Comparison of ENCODE assay signal across 19 cellular contexts in genomic region chr15:101013769-101014223, GRCh38.
DNase-seq lines count a peak whose midpoint lies in the region; ATAC-seq and TF ChIP-seq lines count a peak whose summit lies in the region.
"Had no signal": no experiment of that assay in that cellular context is flagged by ENCODE, and none has a peak within 500 bp of the region (broad histone marks: within the 10 kb centered on the region; RNA-seq: fewer than 3 reads in every experiment).

No MANE protein-coding gene starts in this region.

- intact Hi-C loops in Right ventricle myocardium inferior (cut with DNase I) (loop anchor here (2.0 kb wide), 1 partner anchor 75 kb away; no protein-coding TSS in a partner anchor), testis (cut with DNase I; ENCODE audit: low total_unique reads) (loop anchor here (10.0 kb wide), 1 partner anchor 71 kb away; no protein-coding TSS in a partner anchor)

- no peak overlapping the region for H3K27ac Mint-ChIP-seq in progenitor cell of endocrine pancreas
- H3K27ac Mint-ChIP-seq: CD8-positive, alpha-beta memory T cell had no signal

- no peak for DNase-seq in cardiac muscle cell (ENCODE audit: low read depth in 1 of 2, low spot score in 1 of 2)
- DNase-seq in Right ventricle myocardium inferior (ENCODE audit: missing footprints) = no peak
- peak; percentile 98 for DNase-seq in NCI-H524 treated with DMSO at 0.1 percent for 48 hours (lab: John Stamatoyannopoulos, UW)
- DNase-seq in left kidney (ENCODE audit: low read depth, low spot score) = peak; percentile 28
- peak; percentile 24 for DNase-seq in testis
- DNase-seq in stimulated activated naive CD4-positive, alpha-beta T cell treated with Interleukin-2 at 50 U/mL for 16 hours (lab: John Stamatoyannopoulos, UW) = no peak
- no peak for DNase-seq in progenitor cell of endocrine pancreas (ENCODE audit: low spot score, unreplicated experiment)
- DNase-seq: ACHN; activated CD4-positive, alpha-beta T cell treated with anti-CD3 and anti-CD28 coated beads, Interleukin-2, amount 50 U/mL, for 4 hours; activated naive CD4-positive, alpha-beta T cell treated with Interleukin-2 at 50 U/mL for 16 hours; CD8-positive, alpha-beta memory T cell; effector memory CD4-positive, alpha-beta T cell; mesendoderm; NCI-H774; ovary; SIG-M5; T-helper 9 cell had no signal

- H3K36me3 Mint-ChIP-seq in progenitor cell of endocrine pancreas (ENCODE audit: insufficient read depth) = no peaks in the 10 kb centered on the region
- H3K36me3 Mint-ChIP-seq: CD8-positive, alpha-beta memory T cell had no signal

- no peak overlapping the region for H3K4me3 ChIP-seq in cardiac muscle cell
- no peak overlapping the region for H3K4me3 ChIP-seq in testis
- H3K4me3 ChIP-seq: HAP-1, ovary had no signal

- H3K9me3 Mint-ChIP-seq in progenitor cell of endocrine pancreas (ENCODE audit: low read depth) = no peaks in the 10 kb centered on the region
- H3K9me3 Mint-ChIP-seq: CD8-positive, alpha-beta memory T cell had no signal

- peaks cover 10% of the 10 kb centered on the region for H3K27me3 Mint-ChIP-seq in progenitor cell of endocrine pancreas

- no peaks in the 10 kb centered on the region for H3K27me3 ChIP-seq in cardiac muscle cell
- H3K27me3 ChIP-seq in testis = no peaks in the 10 kb centered on the region
- H3K27me3 ChIP-seq: ovary had no signal

- H3K36me3 ChIP-seq in cardiac muscle cell = no peaks in the 10 kb centered on the region
- no peaks in the 10 kb centered on the region for H3K36me3 ChIP-seq in testis (ENCODE audit: low read depth, missing control alignments)
- H3K36me3 ChIP-seq: ovary had no signal

- H3K9me3 ChIP-seq in cardiac muscle cell (ENCODE audit: low read depth) (no peaks in the 10 kb centered on the region), testis (no peaks in the 10 kb centered on the region)
- H3K9me3 ChIP-seq: HAP-1, ovary had no signal

- H3K4me1 Mint-ChIP-seq in progenitor cell of endocrine pancreas (ENCODE audit: low read depth) = peaks cover under 1% of the 10 kb centered on the region

- 34 to 46% methylated on average over 7 to 11 of the region's 11 CpGs for WGBS in testis, 2 donors

- H3K4me1 ChIP-seq in cardiac muscle cell (ENCODE audit: low read depth) = peaks cover 21% of the 10 kb centered on the region
- peaks cover 20% of the 10 kb centered on the region for H3K4me1 ChIP-seq in testis
- H3K4me1 ChIP-seq: HAP-1 had no signal

- no peak for TF ChIP-seq CTCF in cardiac muscle cell (IDR thresholded peaks at IDR 0.05; ENCODE audit: low read depth, low read length)
- TF ChIP-seq CTCF in testis (IDR thresholded peaks at IDR 0.05) = no peak
- TF ChIP-seq CTCF in progenitor cell of endocrine pancreas (IDR thresholded peaks at IDR 0.05; ENCODE audit: unreplicated experiment) = no peak

- ATAC-seq in Right ventricle myocardium inferior = no peak
- no peak for ATAC-seq in GM18520 (IDR thresholded peaks at IDR 0.05; ENCODE audit: unreplicated experiment)

- no peak overlapping the region for H3K4me3 Mint-ChIP-seq in progenitor cell of endocrine pancreas (ENCODE audit: low read depth)
- H3K4me3 Mint-ChIP-seq: CD8-positive, alpha-beta memory T cell had no signal

- no peak for TF ChIP-seq POLR2A in testis (IDR thresholded peaks at IDR 0.05)

- H3K27ac ChIP-seq in cardiac muscle cell (peak overlapping the region; percentile 44), testis (peak overlapping the region in 1 of 2 donors; percentile 7)
- H3K27ac ChIP-seq: ovary had no signal

Comparison
In these comparisons a context has a peak if more than half of its experiments do, and no peak if none do; other contexts are left out.
1. DNase-seq: peak in NCI-H524 treated with DMSO at 0.1 percent for 48 hours (single experiment), left kidney (single experiment) and testis (single experiment); none in cardiac muscle cell (0 of 2), Right ventricle myocardium inferior (single experiment), stimulated activated naive CD4-positive, alpha-beta T cell treated with Interleukin-2 at 50 U/mL for 16 hours (single experiment) and progenitor cell of endocrine pancreas (single experiment).